In genomic region chr12:115998119-115998633, GRCh38 we compare ENCODE assay signal across 8 cellular contexts.
DNase-seq lines count a peak whose midpoint lies in the region; ATAC-seq and TF ChIP-seq lines count a peak whose summit lies in the region.

No MANE protein-coding gene starts in this region.

- H3K9me3 ChIP-seq in upper lobe of right lung = no peaks in the 10 kb centered on the region

- no peak overlapping the region for H3K27ac ChIP-seq in upper lobe of right lung

- peak; percentile 78 for ATAC-seq in left lobe of liver
- ATAC-seq in upper lobe of right lung = peak; percentile 68
- no peak for ATAC-seq in HG03432 (IDR thresholded peaks at IDR 0.05; ENCODE audit: unreplicated experiment)
- ATAC-seq in GM21423 (IDR thresholded peaks at IDR 0.05; ENCODE audit: unreplicated experiment) = no peak

- TF ChIP-seq CTCF in upper lobe of right lung (IDR thresholded peaks at IDR 0.05) = peak; percentile 88

- H3K36me3 ChIP-seq in upper lobe of right lung = peaks cover 63% of the 10 kb centered on the region

- H3K4me3 ChIP-seq in upper lobe of right lung = no peak overlapping the region

- H3K4me1 ChIP-seq in upper lobe of right lung = peaks cover 5% of the 10 kb centered on the region

- intact Hi-C loops in upper lobe of right lung (cut with DNase I) = no loop called here

- H3K27me3 ChIP-seq in upper lobe of right lung = no peaks in the 10 kb centered on the region

- DNase-seq in DMS114 treated with DMSO at 0.1 percent for 48 hours (lab: John Stamatoyannopoulos, UW; ENCODE audit: unreplicated experiment) (peak; percentile 34), H4 (ENCODE audit: low spot score) (peak; percentile 17), NCI-H774 (lab: John Stamatoyannopoulos, UW) (peak; percentile 33), cerebellum (ENCODE audit: low spot score) (peak; percentile 40), left lobe of liver (ENCODE audit: low spot score) (no peak), upper lobe of right lung (no peak)

Comparison
In these comparisons a context has a peak if more than half of its experiments do, and no peak if none do; other contexts are left out.
1. DNase-seq: peak in DMS114 treated with DMSO at 0.1 percent for 48 hours (single experiment), H4 (single experiment), NCI-H774 (single experiment) and cerebellum (single experiment); none in left lobe of liver (single experiment) and upper lobe of right lung (single experiment).
2. ATAC-seq: peak in left lobe of liver (single experiment) and upper lobe of right lung (single experiment); none in HG03432 (single experiment) and GM21423 (single experiment).